31 cellular contexts compared by ENCODE assay signal in the genomic region with DNA sequence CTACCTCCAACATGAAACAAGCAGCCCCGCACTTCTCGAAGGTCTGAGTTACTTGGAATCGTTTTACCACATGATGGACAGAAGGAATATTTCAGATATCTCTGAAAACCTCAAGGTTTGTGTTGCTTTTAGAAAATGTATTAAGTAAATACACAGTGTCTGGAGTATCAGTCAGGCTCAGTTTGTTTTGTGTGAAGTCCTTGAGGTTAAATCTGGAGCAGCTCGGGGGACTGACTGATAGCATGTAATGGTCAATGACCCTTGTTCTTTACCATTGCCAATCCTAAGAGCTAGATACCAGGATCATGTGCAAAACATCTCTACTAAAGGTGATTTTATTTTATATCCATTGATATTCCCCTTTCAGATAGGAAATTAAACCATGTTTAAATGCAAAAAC.
"Had no signal": no experiment of that assay in that cellular context is flagged by ENCODE, and none has a peak within 500 bp of the region (broad histone marks: within the 10 kb centered on the region; RNA-seq: fewer than 3 reads in every experiment).

No MANE protein-coding gene starts in this region.

- ATAC-seq: activated T-helper 17 cell treated with anti-CD3 and anti-CD28 coated beads, Interleukin-2, amount 50 U/mL, for 72 hours; left ventricle myocardium superior; sciatic nerve; stimulated activated effector memory CD8-positive, alpha-beta T cell treated with anti-CD3 and anti-CD28 coated beads, Interleukin-12 subunit alpha, Interleukin-12 subunit beta, amount 100 ng/mL, for 72 hours; stimulated activated naive CD8-positive, alpha-beta T cell treated with anti-CD3 and anti-CD28 coated beads, Interleukin-15, amount 100 ng/mL, for 72 hours; T-cell had no signal

- H3K27ac ChIP-seq: breast epithelium, epithelial cell of prostate, esophagus squamous epithelium, neutrophil, upper lobe of left lung, vagina had no signal

- H3K4me1 ChIP-seq: breast epithelium, esophagus squamous epithelium, upper lobe of left lung, vagina had no signal

- DNase-seq: activated CD4-positive, alpha-beta memory T cell treated with anti-CD3 and anti-CD28 coated beads for 36 hours; activated CD4-positive, alpha-beta T cell treated with anti-CD3 and anti-CD28 coated beads for 48 hours; activated CD8-positive, alpha-beta memory T cell treated with anti-CD3 and anti-CD28 coated beads, Interleukin-2, amount 50 U/mL, for 4 hours; activated naive CD8-positive, alpha-beta T cell treated with anti-CD3 and anti-CD28 coated beads for 36 hours; activated T-cell treated with anti-CD3 and anti-CD28 coated beads, Interleukin-2, amount 50 U/mL, for 1 hour; amniotic stem cell; central memory CD4-positive, alpha-beta T cell; dermis blood vessel endothelial cell; effector CD4-positive, alpha-beta T cell; esophagus squamous epithelium; foreskin melanocyte; islet precursor cell; left ventricle myocardium superior; mammary epithelial cell; small intestine; stimulated activated CD4-positive, alpha-beta T cell treated with anti-CD3 and anti-CD28 coated beads, Interleukin-4, amount 100 ng/mL, for 24 hours; stimulated activated naive CD8-positive, alpha-beta T cell treated with anti-CD3 and anti-CD28 coated beads, Interleukin-15, amount 100 ng/mL, for 72 hours; substantia nigra; T-cell; upper lobe of left lung had no signal

- H3K9me3 ChIP-seq: breast epithelium, esophagus squamous epithelium, neutrophil, upper lobe of left lung, vagina had no signal

- H3K27me3 Mint-ChIP-seq: activated CD4-positive, alpha-beta memory T cell treated with anti-CD3 and anti-CD28 coated beads for 36 hours; activated naive CD8-positive, alpha-beta T cell treated with anti-CD3 and anti-CD28 coated beads for 36 hours; activated T-helper 17 cell treated with anti-CD3 and anti-CD28 coated beads, Interleukin-2, amount 50 U/mL, for 72 hours; stimulated activated naive CD8-positive, alpha-beta T cell treated with anti-CD3 and anti-CD28 coated beads, Interleukin-15, amount 100 ng/mL, for 72 hours; T-cell had no signal

- H3K4me3 ChIP-seq: breast epithelium, esophagus squamous epithelium, upper lobe of left lung, vagina had no signal

- FAIRE-seq: colon, endometrium, small intestine had no signal

- H3K27ac Mint-ChIP-seq: activated CD4-positive, alpha-beta memory T cell treated with anti-CD3 and anti-CD28 coated beads for 36 hours; activated naive CD8-positive, alpha-beta T cell treated with anti-CD3 and anti-CD28 coated beads for 36 hours; activated T-helper 17 cell treated with anti-CD3 and anti-CD28 coated beads, Interleukin-2, amount 50 U/mL, for 72 hours; nephron; stimulated activated naive CD8-positive, alpha-beta T cell treated with anti-CD3 and anti-CD28 coated beads, Interleukin-15, amount 100 ng/mL, for 72 hours; T-helper 2 cell treated with Interferon-gamma antibody and Interleukin-4, amounts not matched to agents 5 μg/mL and 100 μg/mL, for 36 hours had no signal

- H3K27me3 ChIP-seq: breast epithelium, esophagus squamous epithelium, neutrophil, upper lobe of left lung, vagina had no signal

- H3K4me1 Mint-ChIP-seq: nephron had no signal

- H3K9me3 Mint-ChIP-seq: activated CD4-positive, alpha-beta memory T cell treated with anti-CD3 and anti-CD28 coated beads for 36 hours; activated naive CD8-positive, alpha-beta T cell treated with anti-CD3 and anti-CD28 coated beads for 36 hours; activated T-helper 17 cell treated with anti-CD3 and anti-CD28 coated beads, Interleukin-2, amount 50 U/mL, for 72 hours; nephron; stimulated activated effector memory CD8-positive, alpha-beta T cell treated with anti-CD3 and anti-CD28 coated beads, Interleukin-12 subunit alpha, Interleukin-12 subunit beta, amount 100 ng/mL, for 72 hours; stimulated activated naive CD8-positive, alpha-beta T cell treated with anti-CD3 and anti-CD28 coated beads, Interleukin-15, amount 100 ng/mL, for 72 hours; T-cell; T-helper 2 cell treated with Interferon-gamma antibody and Interleukin-4, amounts not matched to agents 5 μg/mL and 100 μg/mL, for 36 hours had no signal

- H3K4me3 Mint-ChIP-seq: activated CD4-positive, alpha-beta memory T cell treated with anti-CD3 and anti-CD28 coated beads for 36 hours; activated naive CD8-positive, alpha-beta T cell treated with anti-CD3 and anti-CD28 coated beads for 36 hours; activated T-helper 17 cell treated with anti-CD3 and anti-CD28 coated beads, Interleukin-2, amount 50 U/mL, for 72 hours; nephron; stimulated activated effector memory CD8-positive, alpha-beta T cell treated with anti-CD3 and anti-CD28 coated beads, Interleukin-12 subunit alpha, Interleukin-12 subunit beta, amount 100 ng/mL, for 72 hours; stimulated activated naive CD8-positive, alpha-beta T cell treated with anti-CD3 and anti-CD28 coated beads, Interleukin-15, amount 100 ng/mL, for 72 hours; T-cell; T-helper 2 cell treated with Interferon-gamma antibody and Interleukin-4, amounts not matched to agents 5 μg/mL and 100 μg/mL, for 36 hours had no signal

- H3K36me3 ChIP-seq: breast epithelium had no signal
